15 cellular contexts compared by ENCODE assay signal in the genomic region with DNA sequence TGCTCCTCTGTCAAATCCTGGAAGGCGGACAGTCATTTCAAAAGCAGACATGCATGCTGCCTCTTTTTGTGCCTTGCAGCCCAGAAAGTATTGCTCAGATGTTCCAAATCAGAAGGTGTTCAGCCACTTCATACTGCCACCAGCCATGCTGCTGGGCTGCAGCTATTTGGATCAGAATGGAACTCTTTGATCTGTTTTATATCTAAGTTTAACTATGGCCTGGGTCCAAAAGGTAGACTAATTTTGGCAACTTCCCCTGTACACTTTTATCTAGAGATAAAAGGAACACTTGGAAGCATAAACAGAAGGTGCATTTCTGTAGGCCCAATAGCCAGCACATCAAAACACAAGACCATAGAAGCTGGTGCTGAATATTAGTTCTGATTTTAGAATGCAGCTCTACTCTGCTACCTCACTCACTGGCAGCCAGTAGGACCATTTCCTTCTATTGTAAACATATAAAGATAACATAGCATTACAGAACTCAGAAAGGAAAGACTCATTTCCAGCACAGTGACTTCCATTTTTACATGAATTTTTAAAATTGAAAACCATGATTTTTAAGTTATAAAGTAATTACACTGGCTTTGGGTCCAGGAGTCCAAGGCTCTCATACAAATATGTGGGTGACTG.
DNase-seq lines count a peak whose midpoint lies in the region; ATAC-seq and TF ChIP-seq lines count a peak whose summit lies in the region.
"Had no signal": no experiment of that assay in that cellular context is flagged by ENCODE, and none has a peak within 500 bp of the region (broad histone marks: within the 10 kb centered on the region; RNA-seq: fewer than 3 reads in every experiment).

No MANE protein-coding gene starts in this region.

- no peak for TF ChIP-seq EP300 in SK-N-SH (IDR thresholded peaks at IDR 0.05; ENCODE audit: borderline replicate concordance in 1 of 2, low read depth in 1 of 2, low read length in 1 of 2)

- H3K4me1 ChIP-seq in SK-N-SH (ENCODE audit: control insufficient read depth in 1 of 2, insufficient read depth in 2 of 2, low read depth in 1 of 2, low read length in 1 of 2) (peaks cover 6 to 50% of the 10 kb centered on the region in 2 experiments), vagina (peaks cover 51% of the 10 kb centered on the region)

- H3K9ac ChIP-seq in SK-N-SH: no peak overlapping the region; the same call in 1 of the 2 replicates

- no peak for TF ChIP-seq RAD21 in SK-N-SH (IDR thresholded peaks at IDR 0.05; ENCODE audit: low read length)

- H3K36me3 Mint-ChIP-seq in neural crest cell (ENCODE audit: low read depth): no peaks in the 10 kb centered on the region
- H3K36me3 Mint-ChIP-seq in type B pancreatic cell: no peaks in the 10 kb centered on the region

- H3K36me3 ChIP-seq in SK-N-SH (replicated peaks in 1 of 2; ENCODE audit: control insufficient read depth in 1 of 2, insufficient read depth in 2 of 2, low read length in 1 of 2) (no peaks in the 10 kb centered on the region), vagina (no peaks in the 10 kb centered on the region)

- POLR2A ChIA-PET in SK-N-SH (lab: Yijun Ruan, JAX): no interaction called here

- TF ChIP-seq CTCF in SK-N-SH (IDR thresholded peaks at IDR 0.05) (no peak), fibroblast of pulmonary artery (IDR thresholded peaks at IDR 0.05; ENCODE audit: low read length, missing control alignments) (no peak), neural crest cell (conservative IDR thresholded peaks at IDR 0.05) (no peak), vagina (IDR thresholded peaks at IDR 0.05) (no peak), type B pancreatic cell (conservative IDR thresholded peaks at IDR 0.05) (no peak)

- H3K4me3 ChIP-seq in SK-N-SH (ENCODE audit: low read depth in 2 of 2, low read length in 1 of 2) (no peak overlapping the region), fibroblast of pulmonary artery (replicated peaks; ENCODE audit: low read depth, low read length) (no peak overlapping the region), vagina (no peak overlapping the region)

- H3K27me3 Mint-ChIP-seq in neural crest cell (ENCODE audit: low read depth): no peaks in the 10 kb centered on the region
- no peaks in the 10 kb centered on the region for H3K27me3 Mint-ChIP-seq in type B pancreatic cell

- ATAC-seq in SK-N-SH treated with all-trans-retinoic acid at 6 μM for 48 hours: no peak
- ATAC-seq in HG02870 (IDR thresholded peaks at IDR 0.05; ENCODE audit: unreplicated experiment): no peak

- H3K9me3 Mint-ChIP-seq in neural crest cell: peaks cover 2% of the 10 kb centered on the region
- peaks cover 5% of the 10 kb centered on the region for H3K9me3 Mint-ChIP-seq in type B pancreatic cell
- H3K9me3 Mint-ChIP-seq: activated CD4-positive, alpha-beta memory T cell treated with anti-CD3 and anti-CD28 coated beads, Interleukin-2, amount 10 ng/mL, durations not matched to agents 7 days and 5 days had no signal

- H3K27ac Mint-ChIP-seq in neural crest cell (ENCODE audit: unreplicated experiment) (peak overlapping the region; percentile 87), type B pancreatic cell (no peak overlapping the region)
- H3K27ac Mint-ChIP-seq: activated CD4-positive, alpha-beta memory T cell treated with anti-CD3 and anti-CD28 coated beads, Interleukin-2, amount 10 ng/mL, durations not matched to agents 7 days and 5 days had no signal

- peaks cover 46% of the 10 kb centered on the region for H3F3A ChIP-seq in SK-N-SH (replicated peaks; ENCODE audit: insufficient read depth)

- intact Hi-C loops in vagina (cut with DNase I): no loop called here

- peak overlapping the region; percentile 68 to 88 for H3K27ac ChIP-seq in SK-N-SH (ENCODE audit: low read depth in 2 of 2, low read length in 1 of 2)
- peak overlapping the region; percentile 68 for H3K27ac ChIP-seq in vagina
- H3K27ac ChIP-seq: 22Rv1 had no signal

- H3K9me3 ChIP-seq in SK-N-SH: no peaks in the 10 kb centered on the region
- H3K9me3 ChIP-seq in vagina: no peaks in the 10 kb centered on the region

- WGBS in SK-N-SH (ENCODE audit: low lambda C conversion rate): 86% methylated on average over 1 of the region's 1 CpG

- H3K79me2 ChIP-seq in SK-N-SH (ENCODE audit: insufficient read depth): no peaks in the 10 kb centered on the region

- no peak overlapping the region for H2AFZ ChIP-seq in SK-N-SH (ENCODE audit: low read depth)

- DNase-seq in SK-N-SH (no peak), fibroblast of pulmonary artery (ENCODE audit: low read depth) (peak; percentile 19), neural crest cell (ENCODE audit: low read depth, low spot score) (no peak), vagina (ENCODE audit: extremely low spot score in 2 of 2) (no peak), type B pancreatic cell (ENCODE audit: extremely low spot score, unreplicated experiment) (no peak), NCI-H1092 (lab: John Stamatoyannopoulos, UW) (no peak)
- DNase-seq: activated CD4-positive, alpha-beta memory T cell treated with anti-CD3 and anti-CD28 coated beads, Interleukin-2, amount 10 ng/mL, durations not matched to agents 7 days and 5 days; activated naive CD4-positive, alpha-beta T cell treated with Interleukin-2 at 50 U/mL for 16 hours; Karpas-422; posterior cingulate gyrus; substantia nigra; T1000 had no signal

- no peak for TF ChIP-seq POLR2A in vagina (IDR thresholded peaks at IDR 0.05)

- H3K9me2 ChIP-seq in SK-N-SH: no peaks in the 10 kb centered on the region

- H3K4me3 Mint-ChIP-seq in neural crest cell (peak overlapping the region; percentile 10), type B pancreatic cell (no peak overlapping the region)
- H3K4me3 Mint-ChIP-seq: activated CD4-positive, alpha-beta memory T cell treated with anti-CD3 and anti-CD28 coated beads, Interleukin-2, amount 10 ng/mL, durations not matched to agents 7 days and 5 days had no signal

- no peaks in the 10 kb centered on the region for H3K27me3 ChIP-seq in SK-N-SH (ENCODE audit: insufficient read depth)
- H3K27me3 ChIP-seq in vagina: no peaks in the 10 kb centered on the region

- H3K4me1 Mint-ChIP-seq in neural crest cell (peaks cover 41% of the 10 kb centered on the region), type B pancreatic cell (ENCODE audit: unreplicated experiment) (peaks cover 16% of the 10 kb centered on the region)
- H3K4me1 Mint-ChIP-seq: activated CD4-positive, alpha-beta memory T cell treated with anti-CD3 and anti-CD28 coated beads, Interleukin-2, amount 10 ng/mL, durations not matched to agents 7 days and 5 days had no signal

- CTCF ChIA-PET in SK-N-SH (lab: Yijun Ruan, JAX): no interaction called here

- no peaks in the 10 kb centered on the region for H4K20me1 ChIP-seq in SK-N-SH (ENCODE audit: insufficient read depth)

- peak overlapping the region; percentile 47 for H3K4me2 ChIP-seq in SK-N-SH

TF ChIP-seq in SK-N-SH, 30 proteins besides CTCF, POLR2A, EP300 and RAD21 (continues in another document):
- TF ChIP-seq SIN3A (IDR thresholded peaks at IDR 0.05; ENCODE audit: borderline replicate concordance, low read depth, low read length) (no peak), FOSL2 (IDR thresholded peaks at IDR 0.05; ENCODE audit: borderline replicate concordance, low read depth) (no peak), NRF1 (IDR thresholded peaks at IDR 0.05; ENCODE audit: low read depth, low read length) (no peak), RXRA (IDR thresholded peaks at IDR 0.05; ENCODE audit: borderline replicate concordance, low read depth) (no peak), GATA2 (CRISPR knock-in tag; IDR thresholded peaks at IDR 0.05) (no peak), FOXM1 (IDR thresholded peaks at IDR 0.05; ENCODE audit: low read depth) (no peak), MEF2A (IDR thresholded peaks at IDR 0.05; ENCODE audit: borderline replicate concordance, low read depth) (no peak), JUND (IDR thresholded peaks at IDR 0.05) (no peak), POLR2AphosphoS5 (IDR thresholded peaks at IDR 0.05; ENCODE audit: low read depth, low read length) (no peak)
- TF ChIP-seq, protein P1, sequence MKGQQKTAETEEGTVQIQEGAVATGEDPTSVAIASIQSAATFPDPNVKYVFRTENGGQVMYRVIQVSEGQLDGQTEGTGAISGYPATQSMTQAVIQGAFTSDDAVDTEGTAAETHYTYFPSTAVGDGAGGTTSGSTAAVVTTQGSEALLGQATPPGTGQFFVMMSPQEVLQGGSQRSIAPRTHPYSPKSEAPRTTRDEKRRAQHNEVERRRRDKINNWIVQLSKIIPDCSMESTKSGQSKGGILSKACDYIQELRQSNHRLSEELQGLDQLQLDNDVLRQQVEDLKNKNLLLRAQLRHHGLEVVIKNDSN (IDR thresholded peaks at IDR 0.05; ENCODE audit: borderline replicate concordance, low read depth): no peak

TF ChIP-seq in SK-N-SH treated with all-trans-retinoic acid at 6 μM for 48 hours, 23 proteins besides CTCF, POLR2A, EP300 and RAD21:
- TF ChIP-seq TOX (CRISPR knock-in tag; IDR thresholded peaks at IDR 0.05; ENCODE audit: borderline replicate concordance) (no peak), GLIS3 (CRISPR knock-in tag; IDR thresholded peaks at IDR 0.05) (no peak), ISL1 (CRISPR knock-in tag; IDR thresholded peaks at IDR 0.05) (no peak), TCF4 (CRISPR knock-in tag; IDR thresholded peaks at IDR 0.05; ENCODE audit: borderline replicate concordance) (no peak), CSDC2 (CRISPR knock-in tag; IDR thresholded peaks at IDR 0.05) (no peak), ZFP30 (CRISPR knock-in tag; IDR thresholded peaks at IDR 0.05) (no peak), OSR1 (CRISPR knock-in tag; IDR thresholded peaks at IDR 0.05) (no peak), ZNF8 (CRISPR knock-in tag; IDR thresholded peaks at IDR 0.05) (no peak), BACH2 (CRISPR knock-in tag; IDR thresholded peaks at IDR 0.05; ENCODE audit: borderline replicate concordance) (no peak), SNAI2 (CRISPR knock-in tag; IDR thresholded peaks at IDR 0.05) (no peak)
- TF ChIP-seq, protein P2, sequence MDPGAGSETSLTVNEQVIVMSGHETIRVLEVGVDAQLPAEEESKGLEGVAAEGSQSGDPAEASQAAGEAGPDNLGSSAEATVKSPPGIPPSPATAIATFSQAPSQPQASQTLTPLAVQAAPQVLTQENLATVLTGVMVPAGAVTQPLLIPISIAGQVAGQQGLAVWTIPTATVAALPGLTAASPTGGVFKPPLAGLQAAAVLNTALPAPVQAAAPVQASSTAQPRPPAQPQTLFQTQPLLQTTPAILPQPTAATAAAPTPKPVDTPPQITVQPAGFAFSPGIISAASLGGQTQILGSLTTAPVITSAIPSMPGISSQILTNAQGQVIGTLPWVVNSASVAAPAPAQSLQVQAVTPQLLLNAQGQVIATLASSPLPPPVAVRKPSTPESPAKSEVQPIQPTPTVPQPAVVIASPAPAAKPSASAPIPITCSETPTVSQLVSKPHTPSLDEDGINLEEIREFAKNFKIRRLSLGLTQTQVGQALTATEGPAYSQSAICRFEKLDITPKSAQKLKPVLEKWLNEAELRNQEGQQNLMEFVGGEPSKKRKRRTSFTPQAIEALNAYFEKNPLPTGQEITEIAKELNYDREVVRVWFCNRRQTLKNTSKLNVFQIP (CRISPR knock-in tag; IDR thresholded peaks at IDR 0.05; ENCODE audit: borderline replicate concordance, low read depth): no peak
